In the genomic region with DNA sequence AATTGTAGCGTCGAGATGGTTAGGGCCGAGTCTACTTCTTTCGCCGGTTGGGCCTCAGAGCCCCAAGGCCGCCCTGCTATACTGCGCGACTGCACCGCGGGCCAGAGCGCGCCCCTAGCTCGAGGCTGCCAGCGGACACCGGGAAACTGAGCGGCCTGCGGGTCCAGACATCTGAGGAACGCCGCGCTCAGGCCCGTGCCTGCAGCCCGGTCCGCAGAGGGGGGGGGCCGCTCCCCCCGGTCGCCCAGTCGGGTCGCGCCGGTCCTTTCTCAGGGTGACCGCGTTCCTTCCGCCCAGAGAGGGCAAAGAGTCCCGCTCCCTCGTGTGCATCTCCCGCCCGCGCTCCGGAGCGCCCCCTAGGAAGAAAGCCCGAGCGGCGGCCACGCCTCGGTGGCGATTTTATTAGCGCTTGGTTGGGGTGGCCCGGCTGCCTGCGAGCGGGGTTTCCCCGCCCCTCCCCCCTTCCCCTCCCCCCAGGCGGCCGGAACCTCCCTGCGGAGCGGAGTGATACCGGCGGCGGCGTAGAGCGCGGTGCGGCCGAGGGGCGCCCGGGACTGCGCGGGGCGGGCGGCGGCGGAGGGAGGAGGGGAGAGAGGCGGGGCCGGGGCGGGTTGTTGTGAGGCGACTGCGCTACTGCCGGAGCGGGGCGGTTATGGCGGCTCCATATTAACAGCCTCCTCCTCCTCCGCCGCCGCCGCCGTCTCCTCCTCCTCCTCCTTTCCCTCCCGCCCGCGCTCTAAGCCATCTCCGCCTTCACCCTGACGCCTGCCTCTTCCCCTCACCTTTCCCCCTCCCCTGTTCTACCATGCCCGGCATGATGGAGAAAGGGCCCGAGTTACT, we compare ENCODE assay signal across 1 cellular context.
A peak's percentile ranks its signal among the peaks of the same experiment; 100 is the strongest.
TF ChIP-seq lines count a peak whose summit lies in the region.

A gene (plus strand): TSS at position 611 of the 840 bp plus-strand sequence. CDS start 195 bp downstream, at position 806.

TF ChIP-seq in K562, 482 proteins besides CTCF, POLR2A, EP300 and RAD21 (continued from another document):
- TF ChIP-seq, protein P1, sequence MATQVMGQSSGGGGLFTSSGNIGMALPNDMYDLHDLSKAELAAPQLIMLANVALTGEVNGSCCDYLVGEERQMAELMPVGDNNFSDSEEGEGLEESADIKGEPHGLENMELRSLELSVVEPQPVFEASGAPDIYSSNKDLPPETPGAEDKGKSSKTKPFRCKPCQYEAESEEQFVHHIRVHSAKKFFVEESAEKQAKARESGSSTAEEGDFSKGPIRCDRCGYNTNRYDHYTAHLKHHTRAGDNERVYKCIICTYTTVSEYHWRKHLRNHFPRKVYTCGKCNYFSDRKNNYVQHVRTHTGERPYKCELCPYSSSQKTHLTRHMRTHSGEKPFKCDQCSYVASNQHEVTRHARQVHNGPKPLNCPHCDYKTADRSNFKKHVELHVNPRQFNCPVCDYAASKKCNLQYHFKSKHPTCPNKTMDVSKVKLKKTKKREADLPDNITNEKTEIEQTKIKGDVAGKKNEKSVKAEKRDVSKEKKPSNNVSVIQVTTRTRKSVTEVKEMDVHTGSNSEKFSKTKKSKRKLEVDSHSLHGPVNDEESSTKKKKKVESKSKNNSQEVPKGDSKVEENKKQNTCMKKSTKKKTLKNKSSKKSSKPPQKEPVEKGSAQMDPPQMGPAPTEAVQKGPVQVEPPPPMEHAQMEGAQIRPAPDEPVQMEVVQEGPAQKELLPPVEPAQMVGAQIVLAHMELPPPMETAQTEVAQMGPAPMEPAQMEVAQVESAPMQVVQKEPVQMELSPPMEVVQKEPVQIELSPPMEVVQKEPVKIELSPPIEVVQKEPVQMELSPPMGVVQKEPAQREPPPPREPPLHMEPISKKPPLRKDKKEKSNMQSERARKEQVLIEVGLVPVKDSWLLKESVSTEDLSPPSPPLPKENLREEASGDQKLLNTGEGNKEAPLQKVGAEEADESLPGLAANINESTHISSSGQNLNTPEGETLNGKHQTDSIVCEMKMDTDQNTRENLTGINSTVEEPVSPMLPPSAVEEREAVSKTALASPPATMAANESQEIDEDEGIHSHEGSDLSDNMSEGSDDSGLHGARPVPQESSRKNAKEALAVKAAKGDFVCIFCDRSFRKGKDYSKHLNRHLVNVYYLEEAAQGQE (CRISPR knock-in tag; IDR thresholded peaks at IDR 0.05; ENCODE audit: low read depth): peak; percentile 76
- peak; percentile 72 for TF ChIP-seq ZNF24 (IDR thresholded peaks at IDR 0.05)
- TF ChIP-seq, protein P2, sequence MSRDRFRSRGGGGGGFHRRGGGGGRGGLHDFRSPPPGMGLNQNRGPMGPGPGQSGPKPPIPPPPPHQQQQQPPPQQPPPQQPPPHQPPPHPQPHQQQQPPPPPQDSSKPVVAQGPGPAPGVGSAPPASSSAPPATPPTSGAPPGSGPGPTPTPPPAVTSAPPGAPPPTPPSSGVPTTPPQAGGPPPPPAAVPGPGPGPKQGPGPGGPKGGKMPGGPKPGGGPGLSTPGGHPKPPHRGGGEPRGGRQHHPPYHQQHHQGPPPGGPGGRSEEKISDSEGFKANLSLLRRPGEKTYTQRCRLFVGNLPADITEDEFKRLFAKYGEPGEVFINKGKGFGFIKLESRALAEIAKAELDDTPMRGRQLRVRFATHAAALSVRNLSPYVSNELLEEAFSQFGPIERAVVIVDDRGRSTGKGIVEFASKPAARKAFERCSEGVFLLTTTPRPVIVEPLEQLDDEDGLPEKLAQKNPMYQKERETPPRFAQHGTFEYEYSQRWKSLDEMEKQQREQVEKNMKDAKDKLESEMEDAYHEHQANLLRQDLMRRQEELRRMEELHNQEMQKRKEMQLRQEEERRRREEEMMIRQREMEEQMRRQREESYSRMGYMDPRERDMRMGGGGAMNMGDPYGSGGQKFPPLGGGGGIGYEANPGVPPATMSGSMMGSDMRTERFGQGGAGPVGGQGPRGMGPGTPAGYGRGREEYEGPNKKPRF (IDR thresholded peaks at IDR 0.05; ENCODE audit: low read depth, low read length): no peak
- TF ChIP-seq, protein P3, sequence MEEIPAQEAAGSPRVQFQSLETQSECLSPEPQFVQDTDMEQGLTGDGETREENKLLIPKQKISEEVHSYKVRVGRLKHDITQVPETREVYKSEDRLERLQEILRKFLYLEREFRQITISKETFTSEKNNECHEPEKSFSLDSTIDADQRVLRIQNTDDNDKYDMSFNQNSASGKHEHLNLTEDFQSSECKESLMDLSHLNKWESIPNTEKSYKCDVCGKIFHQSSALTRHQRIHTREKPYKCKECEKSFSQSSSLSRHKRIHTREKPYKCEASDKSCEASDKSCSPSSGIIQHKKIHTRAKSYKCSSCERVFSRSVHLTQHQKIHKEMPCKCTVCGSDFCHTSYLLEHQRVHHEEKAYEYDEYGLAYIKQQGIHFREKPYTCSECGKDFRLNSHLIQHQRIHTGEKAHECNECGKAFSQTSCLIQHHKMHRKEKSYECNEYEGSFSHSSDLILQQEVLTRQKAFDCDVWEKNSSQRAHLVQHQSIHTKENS (CRISPR knock-in tag; IDR thresholded peaks at IDR 0.05): no peak
- peak; percentile 96 to 98 for TF ChIP-seq MAZ (CRISPR knock-in tag; conservative IDR thresholded peaks at IDR 0.05 in 1 of 2, IDR thresholded peaks at IDR 0.05 in 1 of 2)
- TF ChIP-seq SMC3 (conservative IDR thresholded peaks at IDR 0.05; ENCODE audit: insufficient read depth, low read depth, low read length): peak; percentile 46
- TF ChIP-seq GATAD2A (IDR thresholded peaks at IDR 0.05): peak; percentile 85; the same call in 1 of the 2 replicates
- TF ChIP-seq RFX7 (CRISPR knock-in tag; IDR thresholded peaks at IDR 0.05): peak; percentile 60; the same call in 1 of the 2 replicates
- no peak for TF ChIP-seq ZNF668 (CRISPR knock-in tag; IDR thresholded peaks at IDR 0.05)
- TF ChIP-seq ZNF121 (CRISPR knock-in tag; conservative IDR thresholded peaks at IDR 0.05): no peak
- TF ChIP-seq ZNF707 (CRISPR knock-in tag; conservative IDR thresholded peaks at IDR 0.05): no peak
- no peak for TF ChIP-seq MEIS2 (IDR thresholded peaks at IDR 0.05; ENCODE audit: partially characterized antibody)
- TF ChIP-seq PHB (CRISPR knock-in tag; IDR thresholded peaks at IDR 0.05): peak; percentile 83
- TF ChIP-seq, protein P4, sequence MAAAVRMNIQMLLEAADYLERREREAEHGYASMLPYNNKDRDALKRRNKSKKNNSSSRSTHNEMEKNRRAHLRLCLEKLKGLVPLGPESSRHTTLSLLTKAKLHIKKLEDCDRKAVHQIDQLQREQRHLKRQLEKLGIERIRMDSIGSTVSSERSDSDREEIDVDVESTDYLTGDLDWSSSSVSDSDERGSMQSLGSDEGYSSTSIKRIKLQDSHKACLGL (CRISPR knock-in tag; IDR thresholded peaks at IDR 0.05; ENCODE audit: borderline replicate concordance, poor library complexity, severe bottlenecking): peak; percentile 10
- no peak for TF ChIP-seq KDM5B (IDR thresholded peaks at IDR 0.05; ENCODE audit: insufficient replicate concordance, low read depth, low read length)
- TF ChIP-seq NCOA1 (IDR thresholded peaks at IDR 0.05; ENCODE audit: low read depth): peak; percentile 18; the same call in 1 of the 2 replicates
- no peak for TF ChIP-seq ZNF699 (CRISPR knock-in tag; IDR thresholded peaks at IDR 0.05; ENCODE audit: insufficient replicate concordance)
- no peak for TF ChIP-seq ZNF696 (CRISPR knock-in tag; conservative IDR thresholded peaks at IDR 0.05)
- TF ChIP-seq BMI1 (IDR thresholded peaks at IDR 0.05; ENCODE audit: low read length): no peak
- TF ChIP-seq NBN (IDR thresholded peaks at IDR 0.05; ENCODE audit: low read depth): peak; percentile 87
- TF ChIP-seq WHSC1 (IDR thresholded peaks at IDR 0.05; ENCODE audit: low read length): no peak
- TF ChIP-seq, protein P5, sequence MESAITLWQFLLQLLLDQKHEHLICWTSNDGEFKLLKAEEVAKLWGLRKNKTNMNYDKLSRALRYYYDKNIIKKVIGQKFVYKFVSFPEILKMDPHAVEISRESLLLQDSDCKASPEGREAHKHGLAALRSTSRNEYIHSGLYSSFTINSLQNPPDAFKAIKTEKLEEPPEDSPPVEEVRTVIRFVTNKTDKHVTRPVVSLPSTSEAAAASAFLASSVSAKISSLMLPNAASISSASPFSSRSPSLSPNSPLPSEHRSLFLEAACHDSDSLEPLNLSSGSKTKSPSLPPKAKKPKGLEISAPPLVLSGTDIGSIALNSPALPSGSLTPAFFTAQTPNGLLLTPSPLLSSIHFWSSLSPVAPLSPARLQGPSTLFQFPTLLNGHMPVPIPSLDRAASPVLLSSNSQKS (CRISPR knock-in tag; IDR thresholded peaks at IDR 0.05): no peak; the same call in 1 of the 2 replicates
- no peak for TF ChIP-seq CREBBP (IDR thresholded peaks at IDR 0.05; ENCODE audit: low read depth, low read length)
- TF ChIP-seq ATF1 (CRISPR knock-in tag; IDR thresholded peaks at IDR 0.05): peak; percentile 4; the same call in 1 of the 2 replicates
- peak; percentile 82 for TF ChIP-seq ATF1 (tag; IDR thresholded peaks at IDR 0.05)
- no peak for TF ChIP-seq ZNF764 (CRISPR knock-in tag; IDR thresholded peaks at IDR 0.05; ENCODE audit: low read depth)
- no peak for TF ChIP-seq BRCA1 (IDR thresholded peaks at IDR 0.05)
- TF ChIP-seq BRCA1 (CRISPR knock-in tag; IDR thresholded peaks at IDR 0.05): 0 out of 2 replicates have a peak, but pooled peaks have one; percentile 65
- TF ChIP-seq, protein P6, sequence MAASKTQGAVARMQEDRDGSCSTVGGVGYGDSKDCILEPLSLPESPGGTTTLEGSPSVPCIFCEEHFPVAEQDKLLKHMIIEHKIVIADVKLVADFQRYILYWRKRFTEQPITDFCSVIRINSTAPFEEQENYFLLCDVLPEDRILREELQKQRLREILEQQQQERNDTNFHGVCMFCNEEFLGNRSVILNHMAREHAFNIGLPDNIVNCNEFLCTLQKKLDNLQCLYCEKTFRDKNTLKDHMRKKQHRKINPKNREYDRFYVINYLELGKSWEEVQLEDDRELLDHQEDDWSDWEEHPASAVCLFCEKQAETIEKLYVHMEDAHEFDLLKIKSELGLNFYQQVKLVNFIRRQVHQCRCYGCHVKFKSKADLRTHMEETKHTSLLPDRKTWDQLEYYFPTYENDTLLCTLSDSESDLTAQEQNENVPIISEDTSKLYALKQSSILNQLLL (CRISPR knock-in tag; IDR thresholded peaks at IDR 0.05; ENCODE audit: borderline replicate concordance): no peak
- TF ChIP-seq, protein P7, sequence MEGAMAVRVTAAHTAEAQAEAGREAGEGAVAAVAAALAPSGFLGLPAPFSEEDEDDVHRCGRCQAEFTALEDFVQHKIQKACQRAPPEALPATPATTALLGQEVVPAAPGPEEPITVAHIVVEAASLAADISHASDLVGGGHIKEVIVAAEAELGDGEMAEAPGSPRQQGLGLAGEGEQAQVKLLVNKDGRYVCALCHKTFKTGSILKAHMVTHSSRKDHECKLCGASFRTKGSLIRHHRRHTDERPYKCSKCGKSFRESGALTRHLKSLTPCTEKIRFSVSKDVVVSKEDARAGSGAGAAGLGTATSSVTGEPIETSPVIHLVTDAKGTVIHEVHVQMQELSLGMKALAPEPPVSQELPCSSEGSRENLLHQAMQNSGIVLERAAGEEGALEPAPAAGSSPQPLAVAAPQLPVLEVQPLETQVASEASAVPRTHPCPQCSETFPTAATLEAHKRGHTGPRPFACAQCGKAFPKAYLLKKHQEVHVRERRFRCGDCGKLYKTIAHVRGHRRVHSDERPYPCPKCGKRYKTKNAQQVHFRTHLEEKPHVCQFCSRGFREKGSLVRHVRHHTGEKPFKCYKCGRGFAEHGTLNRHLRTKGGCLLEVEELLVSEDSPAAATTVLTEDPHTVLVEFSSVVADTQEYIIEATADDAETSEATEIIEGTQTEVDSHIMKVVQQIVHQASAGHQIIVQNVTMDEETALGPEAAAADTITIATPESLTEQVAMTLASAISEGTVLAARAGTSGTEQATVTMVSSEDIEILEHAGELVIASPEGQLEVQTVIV (CRISPR knock-in tag; IDR thresholded peaks at IDR 0.05; ENCODE audit: borderline replicate concordance): no peak
- TF ChIP-seq, protein P8, sequence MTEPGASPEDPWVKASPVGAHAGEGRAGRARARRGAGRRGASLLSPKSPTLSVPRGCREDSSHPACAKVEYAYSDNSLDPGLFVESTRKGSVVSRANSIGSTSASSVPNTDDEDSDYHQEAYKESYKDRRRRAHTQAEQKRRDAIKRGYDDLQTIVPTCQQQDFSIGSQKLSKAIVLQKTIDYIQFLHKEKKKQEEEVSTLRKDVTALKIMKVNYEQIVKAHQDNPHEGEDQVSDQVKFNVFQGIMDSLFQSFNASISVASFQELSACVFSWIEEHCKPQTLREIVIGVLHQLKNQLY (CRISPR knock-in tag; conservative IDR thresholded peaks at IDR 0.05): peak in 1 of 2 experiments; percentile 84; a peak in 1 of 4 replicates
